ENCODE assay signal across 29 cellular contexts in the genomic region with DNA sequence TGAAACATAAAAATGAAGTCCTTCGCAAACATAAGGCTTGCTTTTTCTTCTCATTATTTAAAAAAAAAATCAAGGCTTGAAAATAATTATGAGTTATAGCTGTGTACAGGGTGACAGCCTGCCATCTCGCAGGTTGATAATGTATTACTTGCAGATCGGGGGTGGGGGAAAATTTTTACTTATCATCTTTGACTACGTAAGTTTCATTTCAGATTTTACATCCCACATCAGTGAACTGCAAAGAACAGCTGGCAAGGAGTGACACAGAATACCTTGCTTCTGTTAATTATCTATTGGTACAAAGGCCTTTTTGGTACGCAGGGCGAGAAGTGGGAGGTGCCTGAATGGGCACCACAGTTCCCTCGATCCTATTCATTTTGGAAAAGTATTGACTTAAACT. TPM values are rescaled to one million over a fixed set of nuclear protein-coding genes. Genes with fewer than 3 reads are reported as not detected.
"Had no signal": no experiment of that assay in that cellular context is flagged by ENCODE, and none has a peak within 500 bp of the region (broad histone marks: within the 10 kb centered on the region; RNA-seq: fewer than 3 reads in every experiment).

No MANE protein-coding gene starts in this region.

- H3K4me3 ChIP-seq: stomach, suprapubic skin, testis, thoracic aorta, thyroid gland, tibial artery, tibial nerve, transverse colon, upper lobe of left lung, upper lobe of right lung, uterus, vagina had no signal

- H3K27ac Mint-ChIP-seq: stimulated activated effector memory CD8-positive, alpha-beta T cell treated with anti-CD3 and anti-CD28 coated beads, Interleukin-12 subunit alpha, Interleukin-12 subunit beta, amount 100 ng/mL, for 72 hours; stimulated activated memory B cell treated with anti-CD40 and anti-IgM and Interleukin-4, amounts not matched to agents 10 μg/mL and 1 μg/mL and 100 μg/mL, for 72 hours; stimulated activated naive B cell treated with anti-CD40 and anti-IgM and Interleukin-4, amounts not matched to agents 10 μg/mL and 1 μg/mL and 100 μg/mL, for 72 hours; stimulated activated naive CD8-positive, alpha-beta T cell treated with anti-CD3 and anti-CD28 coated beads, Interleukin-15, amount 100 ng/mL, for 72 hours; stimulated activated naive CD8-positive, alpha-beta T cell treated with anti-CD3 and anti-CD28 coated beads, Interleukin-15, Interleukin-2, amounts not matched to agents 100 ng/mL and 50 ng/mL, for 24 hours; type B pancreatic cell had no signal

- H3K4me3 Mint-ChIP-seq: stimulated activated effector memory CD8-positive, alpha-beta T cell treated with anti-CD3 and anti-CD28 coated beads, Interleukin-12 subunit alpha, Interleukin-12 subunit beta, amount 100 ng/mL, for 72 hours; stimulated activated memory B cell treated with anti-CD40 and anti-IgM and Interleukin-4, amounts not matched to agents 10 μg/mL and 1 μg/mL and 100 μg/mL, for 72 hours; stimulated activated naive B cell treated with anti-CD40 and anti-IgM and Interleukin-4, amounts not matched to agents 10 μg/mL and 1 μg/mL and 100 μg/mL, for 72 hours; stimulated activated naive CD8-positive, alpha-beta T cell treated with anti-CD3 and anti-CD28 coated beads, Interleukin-15, amount 100 ng/mL, for 72 hours; stimulated activated naive CD8-positive, alpha-beta T cell treated with anti-CD3 and anti-CD28 coated beads, Interleukin-15, Interleukin-2, amounts not matched to agents 100 ng/mL and 50 ng/mL, for 24 hours; type B pancreatic cell had no signal

- H3K4me1 ChIP-seq: stomach, suprapubic skin, testis, tibial artery, tibial nerve, transverse colon, upper lobe of left lung, upper lobe of right lung, uterus, vagina had no signal

- H3K27me3 ChIP-seq: stomach, suprapubic skin, testis, thyroid gland, tibial artery, tibial nerve, transverse colon, upper lobe of left lung, upper lobe of right lung, uterus, vagina had no signal

- H3K27me3 Mint-ChIP-seq: stimulated activated memory B cell treated with anti-CD40 and anti-IgM and Interleukin-4, amounts not matched to agents 10 μg/mL and 1 μg/mL and 100 μg/mL, for 72 hours; stimulated activated naive B cell treated with anti-CD40 and anti-IgM and Interleukin-4, amounts not matched to agents 10 μg/mL and 1 μg/mL and 100 μg/mL, for 72 hours; stimulated activated naive CD8-positive, alpha-beta T cell treated with anti-CD3 and anti-CD28 coated beads, Interleukin-15, amount 100 ng/mL, for 72 hours; stimulated activated naive CD8-positive, alpha-beta T cell treated with anti-CD3 and anti-CD28 coated beads, Interleukin-15, Interleukin-2, amounts not matched to agents 100 ng/mL and 50 ng/mL, for 24 hours; type B pancreatic cell had no signal

- H3K36me3 Mint-ChIP-seq: stimulated activated effector memory CD8-positive, alpha-beta T cell treated with anti-CD3 and anti-CD28 coated beads, Interleukin-12 subunit alpha, Interleukin-12 subunit beta, amount 100 ng/mL, for 72 hours; stimulated activated memory B cell treated with anti-CD40 and anti-IgM and Interleukin-4, amounts not matched to agents 10 μg/mL and 1 μg/mL and 100 μg/mL, for 72 hours; stimulated activated naive B cell treated with anti-CD40 and anti-IgM and Interleukin-4, amounts not matched to agents 10 μg/mL and 1 μg/mL and 100 μg/mL, for 72 hours had no signal

- H3K9me3 Mint-ChIP-seq: stimulated activated effector memory CD8-positive, alpha-beta T cell treated with anti-CD3 and anti-CD28 coated beads, Interleukin-12 subunit alpha, Interleukin-12 subunit beta, amount 100 ng/mL, for 72 hours; stimulated activated naive B cell treated with anti-CD40 and anti-IgM and Interleukin-4, amounts not matched to agents 10 μg/mL and 1 μg/mL and 100 μg/mL, for 72 hours; stimulated activated naive CD8-positive, alpha-beta T cell treated with anti-CD3 and anti-CD28 coated beads, Interleukin-15, amount 100 ng/mL, for 72 hours; stimulated activated naive CD8-positive, alpha-beta T cell treated with anti-CD3 and anti-CD28 coated beads, Interleukin-15, Interleukin-2, amounts not matched to agents 100 ng/mL and 50 ng/mL, for 24 hours; type B pancreatic cell had no signal

- H3K36me3 ChIP-seq: thoracic aorta, transverse colon, uterus had no signal

- ATAC-seq: stimulated activated effector memory CD8-positive, alpha-beta T cell treated with anti-CD3 and anti-CD28 coated beads, Interleukin-12 subunit alpha, Interleukin-12 subunit beta, amount 100 ng/mL, for 72 hours; stimulated activated memory B cell treated with anti-CD40 and anti-IgM and Interleukin-4, amounts not matched to agents 10 μg/mL and 1 μg/mL and 100 μg/mL, for 72 hours; stimulated activated naive CD8-positive, alpha-beta T cell treated with anti-CD3 and anti-CD28 coated beads, Interleukin-15, amount 100 ng/mL, for 72 hours; stimulated activated naive CD8-positive, alpha-beta T cell treated with anti-CD3 and anti-CD28 coated beads, Interleukin-15, Interleukin-2, amounts not matched to agents 100 U/mL and 50 U/mL, for 24 hours; upper lobe of right lung had no signal

- DNase-seq: stimulated activated CD4-positive, alpha-beta T cell treated with anti-CD3 and anti-CD28 coated beads, Interleukin-2, amount 100 ng/mL, for 48 hours; stimulated activated CD4-positive, alpha-beta T cell treated with anti-CD3 and anti-CD28 coated beads, Interleukin-4, amount 100 ng/mL, for 1 hour; stimulated activated CD4-positive, alpha-beta T cell treated with anti-CD3 and anti-CD28 coated beads, Interleukin-4, amount 100 ng/mL, for 24 hours; stimulated activated CD4-positive, alpha-beta T cell treated with anti-CD3 and anti-CD28 coated beads, Interleukin-4, amount 100 ng/mL, for 4 hours; stimulated activated CD8-positive, alpha-beta memory T cell treated with anti-CD3 and anti-CD28 coated beads, Interleukin-4, amount 100 ng/mL, for 48 hours; stimulated activated naive B cell treated with anti-CD40 and anti-IgM and Interleukin-4, amounts not matched to agents 10 μg/mL and 1 μg/mL and 100 μg/mL, for 72 hours; stimulated activated naive CD4-positive, alpha-beta T cell; stimulated activated naive CD4-positive, alpha-beta T cell treated with Interleukin-2 at 50 U/mL for 16 hours; stimulated activated naive CD8-positive, alpha-beta T cell treated with anti-CD3 and anti-CD28 coated beads, Interleukin-15, amount 100 ng/mL, for 72 hours; stimulated activated naive CD8-positive, alpha-beta T cell treated with anti-CD3 and anti-CD28 coated beads, Interleukin-15, Interleukin-2, amounts not matched to agents 100 U/mL and 50 U/mL, for 24 hours; stomach; substantia nigra; testis; thyroid gland; tibial artery; transverse colon; trophoblast cell; upper lobe of left lung; upper lobe of right lung; uterus had no signal

- H3K4me1 Mint-ChIP-seq: stimulated activated effector memory CD8-positive, alpha-beta T cell treated with anti-CD3 and anti-CD28 coated beads, Interleukin-12 subunit alpha, Interleukin-12 subunit beta, amount 100 ng/mL, for 72 hours; stimulated activated naive CD8-positive, alpha-beta T cell treated with anti-CD3 and anti-CD28 coated beads, Interleukin-15, amount 100 ng/mL, for 72 hours had no signal

- H3K9me3 ChIP-seq: stomach, suprapubic skin, testis, thoracic aorta, thyroid gland, tibial artery, tibial nerve, transverse colon, upper lobe of left lung, upper lobe of right lung, uterus, vagina had no signal

- H3K27ac ChIP-seq: stomach, suprapubic skin, testis, thoracic aorta, thyroid gland, tibial artery, tibial nerve, transverse colon, upper lobe of left lung, upper lobe of right lung, uterus, vagina had no signal

RNA-seq across cellular contexts. Expression of a gene that starts 59.0 kb away (rescaled TPM):
- total RNA-seq: subcutaneous adipose tissue had no signal
